ENCODE assay signal across 11 cellular contexts in genomic region chr16:67169011-67169451, GRCh38. TPM values are rescaled to one million over a fixed set of nuclear protein-coding genes. Genes with fewer than 3 reads are reported as not detected.
A peak's percentile ranks its signal among the peaks of the same experiment; 100 is the strongest.
DNase-seq lines count a peak whose midpoint lies in the region; ATAC-seq and TF ChIP-seq lines count a peak whose summit lies in the region.
"Had no signal": no experiment of that assay in that cellular context is flagged by ENCODE, and none has a peak within 500 bp of the region (broad histone marks: within the 10 kb centered on the region; RNA-seq: fewer than 3 reads in every experiment).

No MANE protein-coding gene starts in this region.

- H3K4me1 Mint-ChIP-seq in endodermal cell = peaks cover 21% of the 10 kb centered on the region
- H3K4me1 Mint-ChIP-seq in neural crest cell = peaks cover 31% of the 10 kb centered on the region
- peaks cover 47% of the 10 kb centered on the region for H3K4me1 Mint-ChIP-seq in activated CD8-positive, alpha-beta memory T cell treated with anti-CD3 and anti-CD28 coated beads, Interleukin-2, amount 10 ng/mL, durations not matched to agents 7 days and 5 days

- H3K4me2 ChIP-seq in KMS-11 = peak overlapping the region; percentile 91; the same call in 1 of the 2 replicates

- 33 to 45% methylated on average over 9 of the region's 9 CpGs for WGBS in endodermal cell (ENCODE audit: insufficient coverage in 1 of 2, insufficient read length in 1 of 2), 2 experiments

- no peak overlapping the region for H2AFZ ChIP-seq in KMS-11 (ENCODE audit: low read depth)

- H3K9me3 Mint-ChIP-seq in endodermal cell = no peaks in the 10 kb centered on the region
- no peaks in the 10 kb centered on the region for H3K9me3 Mint-ChIP-seq in neural crest cell
- H3K9me3 Mint-ChIP-seq in activated CD8-positive, alpha-beta memory T cell treated with anti-CD3 and anti-CD28 coated beads, Interleukin-2, amount 10 ng/mL, durations not matched to agents 7 days and 5 days (ENCODE audit: low read depth) = no peaks in the 10 kb centered on the region
- H3K9me3 Mint-ChIP-seq: activated CD4-positive, alpha-beta T cell treated with anti-CD3 and anti-CD28 coated beads, Interleukin-2, amount 10 ng/mL, durations not matched to agents 7 days and 5 days; natural killer cell treated with Interleukin-12 subunit alpha and Interleukin-12 subunit beta and Interleukin-15 and Interleukin-18, amount 100 ng/mL, for 72 hours had no signal

- no peak for TF ChIP-seq CTCF in BE2C (IDR thresholded peaks at IDR 0.05; ENCODE audit: low read depth, low read length)
- TF ChIP-seq CTCF in KMS-11 (conservative IDR thresholded peaks at IDR 0.05; ENCODE audit: low read depth, low read length) = no peak
- TF ChIP-seq CTCF in endodermal cell (conservative IDR thresholded peaks at IDR 0.05) = no peak
- TF ChIP-seq CTCF in neural crest cell (conservative IDR thresholded peaks at IDR 0.05) = no peak

- H3K27ac ChIP-seq in KMS-11 (no peak overlapping the region), endodermal cell (ENCODE audit: low read depth, low read length) (no peak overlapping the region)

- H3K36me3 Mint-ChIP-seq in endodermal cell (ENCODE audit: low read depth) = no peaks in the 10 kb centered on the region
- no peaks in the 10 kb centered on the region for H3K36me3 Mint-ChIP-seq in neural crest cell (ENCODE audit: low read depth)
- peaks cover 2% of the 10 kb centered on the region for H3K36me3 Mint-ChIP-seq in activated CD8-positive, alpha-beta memory T cell treated with anti-CD3 and anti-CD28 coated beads, Interleukin-2, amount 10 ng/mL, durations not matched to agents 7 days and 5 days
- H3K36me3 Mint-ChIP-seq: natural killer cell treated with Interleukin-12 subunit alpha and Interleukin-12 subunit beta and Interleukin-15 and Interleukin-18, amount 100 ng/mL, for 72 hours had no signal

- H3K4me3 Mint-ChIP-seq in endodermal cell (peak overlapping the region; percentile 63), neural crest cell (peak overlapping the region; percentile 88)
- H3K4me3 Mint-ChIP-seq in activated CD8-positive, alpha-beta memory T cell treated with anti-CD3 and anti-CD28 coated beads, Interleukin-2, amount 10 ng/mL, durations not matched to agents 7 days and 5 days = no peak overlapping the region

- CTCF ChIA-PET in activated CD8-positive, alpha-beta memory T cell treated with anti-CD3 and anti-CD28 coated beads, Interleukin-2, amount 10 ng/mL, durations not matched to agents 7 days and 5 days (lab: Charles Lee) = interaction anchor here (0.6 to 4.1 kb wide), 8 partner anchors 9 to 274 kb away, joined by 3 to 39 read pairs (median 4); partner anchors contain the start of genes FBXL8 and TRADD

- no peaks in the 10 kb centered on the region for H3K79me2 ChIP-seq in KMS-11 (ENCODE audit: insufficient read depth, low read depth)

- no peaks in the 10 kb centered on the region for H4K20me1 ChIP-seq in KMS-11 (ENCODE audit: insufficient read depth)

- H3K27me3 Mint-ChIP-seq in endodermal cell (ENCODE audit: insufficient read depth) = peaks cover 90% of the 10 kb centered on the region
- H3K27me3 Mint-ChIP-seq in neural crest cell (ENCODE audit: low read depth) = peaks cover 88% of the 10 kb centered on the region
- peaks cover 74% of the 10 kb centered on the region for H3K27me3 Mint-ChIP-seq in activated CD8-positive, alpha-beta memory T cell treated with anti-CD3 and anti-CD28 coated beads, Interleukin-2, amount 10 ng/mL, durations not matched to agents 7 days and 5 days

- peak overlapping the region; percentile 58 for H3K4me3 ChIP-seq in BE2C (ENCODE audit: low read depth, low read length)
- H3K4me3 ChIP-seq in KMS-11 (IDR thresholded peaks at IDR 0.05; ENCODE audit: insufficient read depth, low read depth, low read length) = no peak overlapping the region
- peak overlapping the region; percentile 76 for H3K4me3 ChIP-seq in endodermal cell (ENCODE audit: low read length)

- H3K27ac Mint-ChIP-seq in endodermal cell = no peak overlapping the region
- no peak overlapping the region for H3K27ac Mint-ChIP-seq in neural crest cell (ENCODE audit: unreplicated experiment)
- no peak overlapping the region for H3K27ac Mint-ChIP-seq in activated CD8-positive, alpha-beta memory T cell treated with anti-CD3 and anti-CD28 coated beads, Interleukin-2, amount 10 ng/mL, durations not matched to agents 7 days and 5 days
- H3K27ac Mint-ChIP-seq: activated CD4-positive, alpha-beta T cell treated with anti-CD3 and anti-CD28 coated beads, Interleukin-2, amount 10 ng/mL, durations not matched to agents 7 days and 5 days had no signal

- ATAC-seq in activated CD8-positive, alpha-beta memory T cell treated with anti-CD3 and anti-CD28 coated beads, Interleukin-2, amount 10 ng/mL, durations not matched to agents 7 days and 5 days = no peak
- no peak for ATAC-seq in HG02852 (IDR thresholded peaks at IDR 0.05; ENCODE audit: unreplicated experiment)
- ATAC-seq: natural killer cell treated with Interleukin-12 subunit alpha and Interleukin-12 subunit beta and Interleukin-15 and Interleukin-18, amount 100 ng/mL, for 72 hours had no signal

- H3K36me3 ChIP-seq in BE2C = no peaks in the 10 kb centered on the region
- no peaks in the 10 kb centered on the region for H3K36me3 ChIP-seq in KMS-11 (ENCODE audit: insufficient read depth)
- no peaks in the 10 kb centered on the region for H3K36me3 ChIP-seq in endodermal cell (ENCODE audit: control insufficient read depth, insufficient read depth, low read length)

- peak; percentile 8 for DNase-seq in BE2C
- DNase-seq in endodermal cell = peak; percentile 88
- no peak for DNase-seq in neural crest cell (ENCODE audit: low read depth, low spot score)
- no peak for DNase-seq in activated CD8-positive, alpha-beta memory T cell treated with anti-CD3 and anti-CD28 coated beads, Interleukin-2, amount 10 ng/mL, durations not matched to agents 7 days and 5 days
- no peak for DNase-seq in AG20443 (ENCODE audit: low spot score)
- DNase-seq in activated naive CD4-positive, alpha-beta T cell treated with anti-CD3 and anti-CD28 coated beads, Interleukin-2, amount 50 U/mL, for 16 hours = no peak
- DNase-seq: NCI-H2081 treated with DMSO at 0.1 percent for 48 hours had no signal

- H3K27me3 ChIP-seq in BE2C (no peaks in the 10 kb centered on the region; the same call in 1 of the 2 replicates), KMS-11 (ENCODE audit: insufficient read depth, low read depth) (no peaks in the 10 kb centered on the region), endodermal cell (ENCODE audit: control insufficient read depth, insufficient read depth, low read length, poor library complexity, severe bottlenecking) (peaks cover 83% of the 10 kb centered on the region)

- peaks cover 14% of the 10 kb centered on the region for H3K4me1 ChIP-seq in BE2C
- H3K4me1 ChIP-seq in KMS-11 (ENCODE audit: low read depth, poor library complexity, severe bottlenecking) = peaks cover 80% of the 10 kb centered on the region
- H3K4me1 ChIP-seq in endodermal cell (ENCODE audit: control insufficient read depth, insufficient read depth, low read length) = no peaks in the 10 kb centered on the region

- no peaks in the 10 kb centered on the region for H3K9me3 ChIP-seq in BE2C
- no peaks in the 10 kb centered on the region for H3K9me3 ChIP-seq in endodermal cell (ENCODE audit: control insufficient read depth, low read length)

- no peak overlapping the region; the same call in 1 of the 2 replicates for H3K9ac ChIP-seq in KMS-11
- H3K9ac ChIP-seq in endodermal cell (ENCODE audit: extremely low read depth, low read length, poor library complexity, severe bottlenecking) = no peak overlapping the region

RNA-seq across cellular contexts. Expression of gene NOL3, which starts 1.3 kb away (rescaled TPM):
- polyA plus RNA-seq in BE2C (2012; ENCODE audit: insufficient read depth, insufficient read length, low read depth) = 90.0 TPM
- total RNA-seq in endodermal cell (10 to 100 TPM; 11.6 TPM), neural crest cell (4.5 and 5.8 TPM in 2 replicates)
- polyA plus RNA-seq in endodermal cell (2013, experiment 1 of 2) = 12.1 TPM
- 6.5 TPM for polyA plus RNA-seq in endodermal cell (2013, experiment 2 of 2)
- total RNA-seq in activated CD8-positive, alpha-beta memory T cell treated with anti-CD3 and anti-CD28 coated beads, Interleukin-2, amount 10 ng/mL, durations not matched to agents 7 days and 5 days = 10 to 100 TPM in 1 of 2 experiments, 1 to 10 TPM in 1; 3.3 to 10.3 TPM

RNA-seq across cellular contexts. Expression of gene HSF4, which starts 4.5 kb away (rescaled TPM):
- polyA plus RNA-seq in BE2C (2012; ENCODE audit: insufficient read depth, insufficient read length, low read depth) = 37.1 TPM
- total RNA-seq in endodermal cell (1 to 10 TPM; 2.0 to 6.8 TPM), neural crest cell (1.3 TPM in 1 of 2 replicates, not detected in the other)
- 1.2 TPM for polyA plus RNA-seq in endodermal cell (2013, experiment 1 of 2)
- 1.6 TPM for polyA plus RNA-seq in endodermal cell (2013, experiment 2 of 2)
- 10 to 100 TPM; 15.0 to 43.7 TPM for total RNA-seq in activated CD8-positive, alpha-beta memory T cell treated with anti-CD3 and anti-CD28 coated beads, Interleukin-2, amount 10 ng/mL, durations not matched to agents 7 days and 5 days

RNA-seq across cellular contexts. Expression of gene FBXL8, which starts 9.3 kb away (rescaled TPM):
- 14.4 TPM for polyA plus RNA-seq in BE2C (2012; ENCODE audit: insufficient read depth, insufficient read length, low read depth)
- total RNA-seq in endodermal cell (1 to 10 TPM; 1.9 to 3.5 TPM), neural crest cell (0.44 TPM in 1 of 2 replicates, not detected in the other)
- polyA plus RNA-seq in endodermal cell (2013, experiment 1 of 2) = 1.1 TPM
- polyA plus RNA-seq in endodermal cell (2013, experiment 2 of 2) = 0.75 TPM
- total RNA-seq in activated CD8-positive, alpha-beta memory T cell treated with anti-CD3 and anti-CD28 coated beads, Interleukin-2, amount 10 ng/mL, durations not matched to agents 7 days and 5 days = 10 to 100 TPM; 15.7 to 24.5 TPM

RNA-seq across cellular contexts. Expression of gene TRADD, which starts 9.3 kb away (rescaled TPM):
- 6.0 TPM for polyA plus RNA-seq in BE2C (2012; ENCODE audit: insufficient read depth, insufficient read length, low read depth)
- total RNA-seq in endodermal cell = 1 to 10 TPM; 2.8 to 5.4 TPM
- 1.3 TPM for polyA plus RNA-seq in endodermal cell (2013, experiment 1 of 2)
- polyA plus RNA-seq in endodermal cell (2013, experiment 2 of 2) = 0.83 TPM
- 0.68 and 0.70 TPM in 2 replicates for total RNA-seq in neural crest cell
- total RNA-seq in activated CD8-positive, alpha-beta memory T cell treated with anti-CD3 and anti-CD28 coated beads, Interleukin-2, amount 10 ng/mL, durations not matched to agents 7 days and 5 days = 10 to 100 TPM; 36.4 to 52.6 TPM

RNA-seq across cellular contexts. Expression of gene MATCAP1, which starts 14.7 kb away (rescaled TPM):
- 90.9 TPM for polyA plus RNA-seq in BE2C (2012; ENCODE audit: insufficient read depth, insufficient read length, low read depth)
- 10 to 100 TPM; 50.2 to 63.8 TPM for total RNA-seq in endodermal cell
- 79.8 TPM for polyA plus RNA-seq in endodermal cell (2013, experiment 1 of 2)
- 64.2 TPM for polyA plus RNA-seq in endodermal cell (2013, experiment 2 of 2)
- total RNA-seq in neural crest cell = 90.9 and 97.7 TPM in 2 replicates
- total RNA-seq in activated CD8-positive, alpha-beta memory T cell treated with anti-CD3 and anti-CD28 coated beads, Interleukin-2, amount 10 ng/mL, durations not matched to agents 7 days and 5 days = 10 to 100 TPM; 38.6 to 56.0 TPM

Comparison
In these comparisons a context has a peak if more than half of its experiments do, and no peak if none do; other contexts are left out.
1. DNase-seq: peak in BE2C (single experiment) and endodermal cell (single experiment); none in neural crest cell (single experiment), activated CD8-positive, alpha-beta memory T cell treated with anti-CD3 and anti-CD28 coated beads, Interleukin-2, amount 10 ng/mL, durations not matched to agents 7 days and 5 days (single experiment), AG20443 (single experiment) and activated naive CD4-positive, alpha-beta T cell treated with anti-CD3 and anti-CD28 coated beads, Interleukin-2, amount 50 U/mL, for 16 hours (single experiment).